In genomic region chr19:24074720-24075119, GRCh38 we compare ENCODE assay signal across 14 cellular contexts. TPM values are rescaled to one million over a fixed set of nuclear protein-coding genes. Genes with fewer than 3 reads are reported as not detected.
DNase-seq lines count a peak whose midpoint lies in the region; ATAC-seq and TF ChIP-seq lines count a peak whose summit lies in the region.
"Had no signal": no experiment of that assay in that cellular context is flagged by ENCODE, and none has a peak within 500 bp of the region (broad histone marks: within the 10 kb centered on the region; RNA-seq: fewer than 3 reads in every experiment).

No MANE protein-coding gene starts in this region.

- no peak overlapping the region for H3K4me3 Mint-ChIP-seq in type B pancreatic cell
- no peak overlapping the region for H3K4me3 Mint-ChIP-seq in naive thymus-derived CD4-positive, alpha-beta T cell
- H3K4me3 Mint-ChIP-seq: activated naive CD8-positive, alpha-beta T cell treated with anti-CD3 and anti-CD28 coated beads, Interleukin-2, amount 10 ng/mL, durations not matched to agents 7 days and 5 days had no signal

- no peaks in the 10 kb centered on the region for H3K27me3 ChIP-seq in left ventricle myocardium inferior (ENCODE audit: low read depth)
- H3K27me3 ChIP-seq in naive thymus-derived CD4-positive, alpha-beta T cell (ENCODE audit: control insufficient read depth in 2 of 2, insufficient read depth in 2 of 2, low read length in 2 of 2): no peaks in the 10 kb centered on the region
- H3K27me3 ChIP-seq: gastrocnemius medialis had no signal

- TF ChIP-seq CTCF in fibroblast of pulmonary artery (IDR thresholded peaks at IDR 0.05; ENCODE audit: low read length, missing control alignments): peak; percentile 1
- no peak for TF ChIP-seq CTCF in type B pancreatic cell (conservative IDR thresholded peaks at IDR 0.05)
- no peak for TF ChIP-seq CTCF in left ventricle myocardium inferior (IDR thresholded peaks at IDR 0.05; ENCODE audit: borderline replicate concordance)

- H3K27ac Mint-ChIP-seq in activated naive CD4-positive, alpha-beta T cell treated with anti-CD3 and anti-CD28 coated beads, Interleukin-2, amount 50 U/mL, for 72 hours: peak overlapping the region; percentile 37 to 86
- peak overlapping the region; percentile 67 for H3K27ac Mint-ChIP-seq in type B pancreatic cell
- peak overlapping the region in 1 of 9 donors; percentile 12 for H3K27ac Mint-ChIP-seq in naive thymus-derived CD4-positive, alpha-beta T cell
- H3K27ac Mint-ChIP-seq: activated naive CD8-positive, alpha-beta T cell treated with anti-CD3 and anti-CD28 coated beads, Interleukin-2, amount 10 ng/mL, durations not matched to agents 7 days and 5 days had no signal

- ATAC-seq in activated naive CD4-positive, alpha-beta T cell treated with anti-CD3 and anti-CD28 coated beads, Interleukin-2, amount 50 U/mL, for 72 hours: peak; percentile 54 to 67
- ATAC-seq in naive thymus-derived CD4-positive, alpha-beta T cell: no peak
- ATAC-seq: psoas muscle had no signal

- intact Hi-C loops in left ventricle myocardium inferior (cut with micrococcal nuclease): no loop called here
- intact Hi-C loops in naive thymus-derived CD4-positive, alpha-beta T cell (cut with micrococcal nuclease): no loop called here

- peaks cover 6 to 23% of the 10 kb centered on the region in 2 donors for H3K9me3 Mint-ChIP-seq in activated naive CD4-positive, alpha-beta T cell treated with anti-CD3 and anti-CD28 coated beads, Interleukin-2, amount 50 U/mL, for 72 hours
- peaks cover 16% of the 10 kb centered on the region for H3K9me3 Mint-ChIP-seq in type B pancreatic cell
- peaks cover 0 to 39% (median 5%) of the 10 kb centered on the region in 11 donors for H3K9me3 Mint-ChIP-seq in naive thymus-derived CD4-positive, alpha-beta T cell

- CTCF ChIA-PET in naive thymus-derived CD4-positive, alpha-beta T cell (lab: Charles Lee): no interaction called here

- H3K4me1 Mint-ChIP-seq in type B pancreatic cell (ENCODE audit: unreplicated experiment): peaks cover 13% of the 10 kb centered on the region
- peaks cover 0 to 7% (median 3%) of the 10 kb centered on the region in 7 donors for H3K4me1 Mint-ChIP-seq in naive thymus-derived CD4-positive, alpha-beta T cell

- peaks cover 5% of the 10 kb centered on the region for H3K4me1 ChIP-seq in left ventricle myocardium inferior
- no peaks in the 10 kb centered on the region for H3K4me1 ChIP-seq in naive thymus-derived CD4-positive, alpha-beta T cell (ENCODE audit: control insufficient read depth in 2 of 2, insufficient read depth in 2 of 2, low read length in 2 of 2)
- H3K4me1 ChIP-seq: gastrocnemius medialis, psoas muscle had no signal

- peaks cover 4% of the 10 kb centered on the region for H3K9me3 ChIP-seq in left ventricle myocardium inferior (replicated peaks)
- H3K9me3 ChIP-seq in naive thymus-derived CD4-positive, alpha-beta T cell (ENCODE audit: control insufficient read depth in 2 of 3, low read length in 3 of 3): no peaks in the 10 kb centered on the region
- H3K9me3 ChIP-seq: gastrocnemius medialis, psoas muscle had no signal

- no peaks in the 10 kb centered on the region for H3K27me3 Mint-ChIP-seq in type B pancreatic cell
- no peaks in the 10 kb centered on the region for H3K27me3 Mint-ChIP-seq in naive thymus-derived CD4-positive, alpha-beta T cell
- H3K27me3 Mint-ChIP-seq: activated naive CD8-positive, alpha-beta T cell treated with anti-CD3 and anti-CD28 coated beads, Interleukin-2, amount 10 ng/mL, durations not matched to agents 7 days and 5 days had no signal

- H3K4me3 ChIP-seq in fibroblast of pulmonary artery (replicated peaks; ENCODE audit: low read depth, low read length): no peak overlapping the region
- no peak overlapping the region for H3K4me3 ChIP-seq in left ventricle myocardium inferior
- H3K4me3 ChIP-seq in naive thymus-derived CD4-positive, alpha-beta T cell (ENCODE audit: low read length): no peak overlapping the region
- H3K4me3 ChIP-seq: gastrocnemius medialis, psoas muscle had no signal

- no peak for DNase-seq in activated naive CD4-positive, alpha-beta T cell treated with anti-CD3 and anti-CD28 coated beads, Interleukin-2, amount 50 U/mL, for 72 hours (ENCODE audit: low spot score in 2 of 2)
- no peak for DNase-seq in activated naive CD4-positive, alpha-beta T cell treated with anti-CD3 and anti-CD28 coated beads, Interleukin-2, amount 50 U/mL, for 16 hours
- DNase-seq in RPMI7951 (ENCODE audit: low read depth): peak; percentile 55
- DNase-seq in fibroblast of pulmonary artery (ENCODE audit: low read depth): peak; percentile 63
- DNase-seq in type B pancreatic cell (ENCODE audit: extremely low spot score, unreplicated experiment): no peak
- no peak for DNase-seq in foreskin melanocyte
- no peak for DNase-seq in left ventricle myocardium inferior
- no peak for DNase-seq in naive thymus-derived CD4-positive, alpha-beta T cell
- DNase-seq: activated naive CD8-positive, alpha-beta T cell treated with anti-CD3 and anti-CD28 coated beads, Interleukin-2, amount 10 ng/mL, durations not matched to agents 7 days and 5 days; gastrocnemius medialis; islet precursor cell; NCI-H1436 treated with DMSO at 0.1 percent for 48 hours; NCI-H510A treated with DMSO at 0.1 percent for 48 hours; psoas muscle had no signal

- H3K27ac ChIP-seq in left ventricle myocardium inferior (replicated peaks): no peak overlapping the region
- no peak overlapping the region for H3K27ac ChIP-seq in naive thymus-derived CD4-positive, alpha-beta T cell (ENCODE audit: low read depth, low read length)
- H3K27ac ChIP-seq: gastrocnemius medialis, psoas muscle had no signal

- POLR2A ChIA-PET in naive thymus-derived CD4-positive, alpha-beta T cell (lab: Charles Lee): no interaction called here

- peaks cover 56 to 65% of the 10 kb centered on the region in 2 donors for H3K36me3 Mint-ChIP-seq in activated naive CD4-positive, alpha-beta T cell treated with anti-CD3 and anti-CD28 coated beads, Interleukin-2, amount 50 U/mL, for 72 hours
- peaks cover 67% of the 10 kb centered on the region for H3K36me3 Mint-ChIP-seq in type B pancreatic cell
- peaks cover 9 to 64% (median 63%) of the 10 kb centered on the region in 5 donors for H3K36me3 Mint-ChIP-seq in naive thymus-derived CD4-positive, alpha-beta T cell

- peaks cover 14% of the 10 kb centered on the region for H3K36me3 ChIP-seq in left ventricle myocardium inferior
- peaks cover 0 to 16% (median 0%) of the 10 kb centered on the region in 3 experiments for H3K36me3 ChIP-seq in naive thymus-derived CD4-positive, alpha-beta T cell (ENCODE audit: control insufficient read depth in 2 of 3, insufficient read depth in 3 of 3, low read length in 3 of 3)
- H3K36me3 ChIP-seq: gastrocnemius medialis had no signal

RNA-seq across cellular contexts. Expression of gene ZNF254, which starts 12.3 kb away (rescaled TPM):
- 10 to 100 TPM; 10.7 to 14.0 TPM for total RNA-seq in activated naive CD4-positive, alpha-beta T cell treated with anti-CD3 and anti-CD28 coated beads, Interleukin-2, amount 50 U/mL, for 72 hours
- total RNA-seq in RPMI7951 (2014; rRNA removed; shearing (Covaris generic)): 11.4 and 12.5 TPM in 2 replicates
- 21.1 and 29.9 TPM in 2 replicates for total RNA-seq in type B pancreatic cell (ENCODE audit: low replicate concordance)
- 8.4 TPM for total RNA-seq in left ventricle myocardium inferior
- 10 to 100 TPM; 10.8 to 17.1 (median 15.5) TPM for total RNA-seq in naive thymus-derived CD4-positive, alpha-beta T cell
- polyA plus RNA-seq in naive thymus-derived CD4-positive, alpha-beta T cell: 1 to 10 TPM; 4.1 to 5.8 TPM

Comparison
In these comparisons a context has a peak if more than half of its experiments do, and no peak if none do; other contexts are left out.
1. DNase-seq: peak in RPMI7951 (single experiment) and fibroblast of pulmonary artery (single experiment); none in activated naive CD4-positive, alpha-beta T cell treated with anti-CD3 and anti-CD28 coated beads, Interleukin-2, amount 50 U/mL, for 72 hours (0 of 2), activated naive CD4-positive, alpha-beta T cell treated with anti-CD3 and anti-CD28 coated beads, Interleukin-2, amount 50 U/mL, for 16 hours (single experiment), type B pancreatic cell (single experiment), foreskin melanocyte (single experiment), left ventricle myocardium inferior (single experiment) and naive thymus-derived CD4-positive, alpha-beta T cell (0 of 9).